In the genomic region with DNA sequence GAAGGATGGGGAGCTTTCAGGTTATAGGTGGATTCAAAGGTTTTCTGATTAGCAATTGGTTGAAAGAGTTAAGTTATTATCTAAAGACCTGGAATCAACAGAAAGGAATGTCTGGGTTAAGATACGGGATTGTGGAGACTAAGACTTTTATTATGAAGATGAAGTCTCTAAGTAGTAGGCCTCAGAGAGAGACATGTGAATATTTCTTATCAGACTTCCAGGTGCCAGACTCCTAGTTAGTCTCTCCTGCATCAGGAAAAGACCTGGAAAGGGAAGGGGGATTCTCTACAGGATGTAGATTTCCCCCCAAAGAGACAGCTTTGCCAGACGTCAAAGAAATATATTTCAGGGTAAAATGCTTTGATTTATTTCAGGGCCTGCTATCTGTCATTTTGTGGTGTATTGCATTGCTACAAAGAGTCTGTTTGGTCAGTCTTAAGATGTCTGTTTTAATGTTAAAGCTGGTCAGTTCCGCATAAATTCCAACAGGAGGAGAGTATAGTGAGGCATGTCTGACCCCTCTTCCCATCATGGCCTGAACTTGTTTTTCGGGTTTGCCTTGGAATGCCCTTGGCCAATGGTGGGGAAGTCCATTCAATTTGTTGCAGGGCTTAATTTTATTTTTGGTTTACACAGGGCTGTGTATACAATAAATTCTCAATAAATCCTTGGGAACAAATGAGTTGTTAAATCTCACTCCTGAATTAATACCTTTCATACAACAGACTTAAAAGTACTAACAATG, we compare ENCODE assay signal across 23 cellular contexts.
"Had no signal": no experiment of that assay in that cellular context is flagged by ENCODE, and none has a peak within 500 bp of the region (broad histone marks: within the 10 kb centered on the region; RNA-seq: fewer than 3 reads in every experiment).

No MANE protein-coding gene starts in this region.

- H3K27ac ChIP-seq: coronary artery, gastroesophageal sphincter, heart left ventricle, left lung, neutrophil, ovary, thoracic aorta had no signal

- H3K4me3 Mint-ChIP-seq: activated CD4-positive, alpha-beta memory T cell treated with anti-CD3 and anti-CD28 coated beads, Interleukin-2, amount 10 ng/mL, durations not matched to agents 7 days and 5 days; activated CD8-positive, alpha-beta memory T cell treated with anti-CD3 and anti-CD28 coated beads, Interleukin-2, amount 10 ng/mL, durations not matched to agents 7 days and 5 days; activated naive CD4-positive, alpha-beta T cell treated with anti-CD3 and anti-CD28 coated beads, Interleukin-2, amount 10 ng/mL, durations not matched to agents 7 days and 5 days; natural killer cell treated with Interleukin-12 subunit alpha and Interleukin-12 subunit beta and Interleukin-15 and Interleukin-18, amount 100 ng/mL, for 72 hours; T-helper 1 cell treated with Interleukin-12 subunit alpha and Interleukin-12 subunit beta and Interleukin-4 antibody, amounts not matched to agents 30 μg/mL and 1 μg/mL, for 36 hours had no signal

- H3K27ac Mint-ChIP-seq: activated CD4-positive, alpha-beta memory T cell treated with anti-CD3 and anti-CD28 coated beads, Interleukin-2, amount 10 ng/mL, durations not matched to agents 7 days and 5 days; activated CD8-positive, alpha-beta memory T cell treated with anti-CD3 and anti-CD28 coated beads, Interleukin-2, amount 10 ng/mL, durations not matched to agents 7 days and 5 days; activated naive CD4-positive, alpha-beta T cell treated with anti-CD3 and anti-CD28 coated beads, Interleukin-2, amount 10 ng/mL, durations not matched to agents 7 days and 5 days; natural killer cell treated with Interleukin-12 subunit alpha and Interleukin-12 subunit beta and Interleukin-15 and Interleukin-18, amount 100 ng/mL, for 72 hours; T-helper 1 cell treated with Interleukin-12 subunit alpha and Interleukin-12 subunit beta and Interleukin-4 antibody, amounts not matched to agents 30 μg/mL and 1 μg/mL, for 36 hours had no signal

- H3K4me1 Mint-ChIP-seq: activated CD4-positive, alpha-beta memory T cell treated with anti-CD3 and anti-CD28 coated beads, Interleukin-2, amount 10 ng/mL, durations not matched to agents 7 days and 5 days; activated CD8-positive, alpha-beta memory T cell treated with anti-CD3 and anti-CD28 coated beads, Interleukin-2, amount 10 ng/mL, durations not matched to agents 7 days and 5 days; activated naive CD4-positive, alpha-beta T cell treated with anti-CD3 and anti-CD28 coated beads, Interleukin-2, amount 10 ng/mL, durations not matched to agents 7 days and 5 days had no signal

- H3K9me3 ChIP-seq: gastroesophageal sphincter, heart left ventricle, left lung, neutrophil, ovary, thoracic aorta had no signal

- H3K36me3 ChIP-seq: gastroesophageal sphincter, heart left ventricle, left lung, neutrophil, ovary, thoracic aorta had no signal

- H3K27me3 ChIP-seq: left lung, neutrophil, ovary had no signal

- H3K9me3 Mint-ChIP-seq: activated CD4-positive, alpha-beta memory T cell treated with anti-CD3 and anti-CD28 coated beads, Interleukin-2, amount 10 ng/mL, durations not matched to agents 7 days and 5 days; activated naive CD4-positive, alpha-beta T cell treated with anti-CD3 and anti-CD28 coated beads, Interleukin-2, amount 10 ng/mL, durations not matched to agents 7 days and 5 days; natural killer cell treated with Interleukin-12 subunit alpha and Interleukin-12 subunit beta and Interleukin-15 and Interleukin-18, amount 100 ng/mL, for 72 hours; T-helper 1 cell treated with Interleukin-12 subunit alpha and Interleukin-12 subunit beta and Interleukin-4 antibody, amounts not matched to agents 30 μg/mL and 1 μg/mL, for 36 hours had no signal

- H3K36me3 Mint-ChIP-seq: activated CD8-positive, alpha-beta memory T cell treated with anti-CD3 and anti-CD28 coated beads, Interleukin-2, amount 10 ng/mL, durations not matched to agents 7 days and 5 days; activated naive CD4-positive, alpha-beta T cell treated with anti-CD3 and anti-CD28 coated beads, Interleukin-2, amount 10 ng/mL, durations not matched to agents 7 days and 5 days; natural killer cell treated with Interleukin-12 subunit alpha and Interleukin-12 subunit beta and Interleukin-15 and Interleukin-18, amount 100 ng/mL, for 72 hours had no signal

- ATAC-seq: activated CD8-positive, alpha-beta memory T cell treated with anti-CD3 and anti-CD28 coated beads, Interleukin-2, amount 10 ng/mL, durations not matched to agents 7 days and 5 days; gastroesophageal sphincter; heart left ventricle; left lung; natural killer cell treated with Interleukin-12 subunit alpha and Interleukin-12 subunit beta and Interleukin-15 and Interleukin-18, amount 100 ng/mL, for 72 hours; right cardiac atrium had no signal

- H3K4me3 ChIP-seq: coronary artery, gastroesophageal sphincter, heart left ventricle, left lung, ovary, thoracic aorta had no signal

- H3K4me1 ChIP-seq: gastroesophageal sphincter, heart left ventricle had no signal

- DNase-seq: activated CD4-positive, alpha-beta memory T cell treated with anti-CD3 and anti-CD28 coated beads, Interleukin-2, amount 10 ng/mL, durations not matched to agents 7 days and 5 days; activated CD4-positive, alpha-beta T cell treated with anti-CD3 and anti-CD28 coated beads for 48 hours; activated CD8-positive, alpha-beta memory T cell treated with anti-CD3 and anti-CD28 coated beads, Interleukin-2, amount 10 ng/mL, durations not matched to agents 7 days and 5 days; activated effector memory CD4-positive, alpha-beta T cell treated with anti-CD3 and anti-CD28 coated beads, Interleukin-2, amount 50 U/mL, for 16 hours; activated naive CD4-positive, alpha-beta T cell treated with anti-CD3 and anti-CD28 coated beads, Interleukin-2, amount 10 ng/mL, durations not matched to agents 7 days and 5 days; activated T-cell treated with anti-CD3 and anti-CD28 coated beads for 4 hours; amygdala; cerebellar nuclear complex; heart left ventricle; kidney glomerular epithelial cell; left lung; mammary epithelial cell; ovary; right cardiac atrium; stimulated activated CD4-positive, alpha-beta T cell treated with anti-CD3 and anti-CD28 coated beads, Interleukin-4, amount 100 ng/mL, for 24 hours; stimulated activated naive CD4-positive, alpha-beta T cell treated with Interleukin-2 at 50 U/mL for 16 hours; T1000 had no signal
